ENCODE assay signal across 8 cellular contexts in genomic region chr12:52904509-52905300, GRCh38. TPM values are rescaled to one million over a fixed set of nuclear protein-coding genes. Genes with fewer than 3 reads are reported as not detected.
A peak's percentile ranks its signal among the peaks of the same experiment; 100 is the strongest.
DNase-seq lines count a peak whose midpoint lies in the region; ATAC-seq and TF ChIP-seq lines count a peak whose summit lies in the region.
"Not testable (repeated sequence)": the region's sequence is repeated elsewhere in the genome, so short reads cannot be mapped to it uniquely, and the experiment has no call there.

Gene KRT8 (minus strand): TSS chr12:52905076. CDS start chr12:52904981, 95 bp downstream.

- H3K4me2 ChIP-seq in PC-9 = peak within 1 kb of the TSS; percentile 100

- POLR2A ChIA-PET in PC-9 (lab: Charles Lee; ENCODE audit: unreplicated experiment) = interaction anchor here (0.5 to 5.7 kb wide), 32 partner anchors 9 to 872 kb away, joined by 3 to 354 read pairs (median 6); partner anchors contain the start of gene KRT18

- H3K9me3 Mint-ChIP-seq in activated naive CD4-positive, alpha-beta T cell treated with anti-CD3 and anti-CD28 coated beads, Interleukin-2, amount 50 U/mL, for 24 hours = not testable (repeated sequence)

- not testable (repeated sequence) for H2AFZ ChIP-seq in PC-9

- ATAC-seq in omental fat pad (ENCODE audit: low FRiP score) (peak; percentile 91), upper lobe of left lung (ENCODE audit: low FRiP score in 2 of 2) (peak; percentile 57 to 90)

- H3K27ac ChIP-seq in PC-9 (peak within 1 kb of the TSS; percentile 99), upper lobe of left lung (peak within 1 kb of the TSS; percentile 79 to 87 (median 82))

- not testable (repeated sequence) for BruUV-seq in PC-9 (replicated peaks; lab: Mats Ljungman, UMichigan)

- H3K27ac Mint-ChIP-seq in activated naive CD4-positive, alpha-beta T cell treated with anti-CD3 and anti-CD28 coated beads, Interleukin-2, amount 50 U/mL, for 24 hours = peak within 1 kb of the TSS; percentile 48

- not testable (repeated sequence) for H3K36me3 Mint-ChIP-seq in activated naive CD4-positive, alpha-beta T cell treated with anti-CD3 and anti-CD28 coated beads, Interleukin-2, amount 50 U/mL, for 24 hours

- H3K4me3 Mint-ChIP-seq in activated naive CD4-positive, alpha-beta T cell treated with anti-CD3 and anti-CD28 coated beads, Interleukin-2, amount 50 U/mL, for 24 hours = peak within 1 kb of the TSS; percentile 78

- not testable (repeated sequence) for TF ChIP-seq EP300 in upper lobe of left lung (IDR thresholded peaks at IDR 0.05)

- peaks cover 90% of the 10 kb centered on the region for H3F3A ChIP-seq in PC-9 (ENCODE audit: insufficient read depth, low read depth)

- H3K4me1 Mint-ChIP-seq in activated naive CD4-positive, alpha-beta T cell treated with anti-CD3 and anti-CD28 coated beads, Interleukin-2, amount 50 U/mL, for 24 hours = peaks cover 10% of the 10 kb centered on the region

- CTCF ChIA-PET in PC-9 (lab: Charles Lee) = interaction anchor here (0.6 to 2.8 kb wide), 9 partner anchors 20 to 836 kb away, joined by 3 to 20 read pairs (median 6); no protein-coding TSS in a partner anchor

- TF ChIP-seq CTCF in PC-9 (conservative IDR thresholded peaks at IDR 0.05) = peak; percentile 77
- not testable (repeated sequence) for TF ChIP-seq CTCF in omental fat pad (IDR thresholded peaks at IDR 0.05)
- peak in 4 of 6 experiments; percentile 29 to 68 (median 54) for TF ChIP-seq CTCF in upper lobe of left lung (IDR thresholded peaks at IDR 0.05)

- WGBS in upper lobe of left lung, 2 donors = 70 to 78% methylated on average over 13 to 33 of the region's 33 CpGs

- DNase-seq in EH (ENCODE audit: low read depth) (peak; percentile 22), NCI-H1105 treated with DMSO at 0.1 percent for 48 hours (lab: John Stamatoyannopoulos, UW) (peak; percentile 75), PC-9 (peak; percentile 91 to 98), islet precursor cell (peak; percentile 99), omental fat pad (ENCODE audit: low spot score) (peak; percentile 40), upper lobe of left lung (peak; percentile 88 to 90)

- not testable (repeated sequence) for H3K27me3 Mint-ChIP-seq in activated naive CD4-positive, alpha-beta T cell treated with anti-CD3 and anti-CD28 coated beads, Interleukin-2, amount 50 U/mL, for 24 hours

- intact Hi-C loops in PC-9 (cut with micrococcal nuclease; ENCODE audit: unreplicated experiment) = loop anchor here (1.0 kb wide), 7 partner anchors 19 to 76 kb away; partner anchors contain the start of gene KRT18

- not testable (repeated sequence) for H3K9me2 ChIP-seq in PC-9 (ENCODE audit: insufficient read depth)

- peak in 3 of 4 donors; percentile 74 to 98 (median 90) for TF ChIP-seq POLR2A in upper lobe of left lung (IDR thresholded peaks at IDR 0.05)

- H3K27me3 ChIP-seq in PC-9 (ENCODE audit: insufficient read depth, low read depth); upper lobe of left lung: not testable (repeated sequence)

- H3K79me2 ChIP-seq in PC-9 (ENCODE audit: low read depth) = peaks cover 73% of the 10 kb centered on the region

- in situ Hi-C loops in endometrial microvascular endothelial cells (cut with HindIII; ENCODE audit: inconsistent ontology term, low pct_unique_long_range_greater_than_20kb, low sequenced_read_pairs) = not testable (repeated sequence)

- not testable (repeated sequence) for H3K9me3 ChIP-seq in PC-9 (ENCODE audit: insufficient read depth, low read depth); upper lobe of left lung

- peaks cover 48% of the 10 kb centered on the region for H4K20me1 ChIP-seq in PC-9 (ENCODE audit: insufficient read depth)

- H3K4me3 ChIP-seq in PC-9 = peak within 1 kb of the TSS; percentile 100
- H3K4me3 ChIP-seq in upper lobe of left lung = peak within 1 kb of the TSS in 3 of 4 donors; percentile 50 to 63 (median 51)

- H3K36me3 ChIP-seq in PC-9 (ENCODE audit: low read depth) (peaks cover 41% of the 10 kb centered on the region), upper lobe of left lung (peaks cover 0 to 14% (median 1%) of the 10 kb centered on the region in 4 donors)

- peaks cover 69% of the 10 kb centered on the region for H3K4me1 ChIP-seq in PC-9 (replicated peaks; ENCODE audit: insufficient read depth)
- H3K4me1 ChIP-seq in upper lobe of left lung = peaks cover 4 to 41% (median 27%) of the 10 kb centered on the region in 4 donors

RNA-seq across cellular contexts. Expression of gene KRT8, which starts in this region (rescaled TPM):
- total RNA-seq in PC-9 (2021) = 2,689 and 2,962 TPM in 2 replicates
- total RNA-seq in endometrial microvascular endothelial cells (ENCODE audit: inconsistent ontology term) = 21.4 TPM
- total RNA-seq in omental fat pad = 1,000 to 10,000 TPM in 1 of 4 donors, 100 to 1,000 TPM in 2, 10 to 100 TPM in 1; 92.8 to 1,088 (median 251) TPM
- 1,000 to 10,000 TPM in 1 of 6 donors, 100 to 1,000 TPM in 4, 10 to 100 TPM in 1; 90.1 to 1,458 (median 358) TPM for total RNA-seq in upper lobe of left lung

Comparison
In these comparisons a context has a peak if more than half of its experiments do, and no peak if none do; other contexts are left out.
1. Peak in every context shown above with its lines: DNase-seq, ATAC-seq, H3K4me3 ChIP-seq and H3K27ac ChIP-seq.
2. DNase-seq: peak in every context shown above with its lines; median percentile 99 in islet precursor cell; 94 in PC-9; 89 in upper lobe of left lung; 75 in NCI-H1105 treated with DMSO at 0.1 percent for 48 hours; 40 in omental fat pad; 22 in EH.